In the genomic region with DNA sequence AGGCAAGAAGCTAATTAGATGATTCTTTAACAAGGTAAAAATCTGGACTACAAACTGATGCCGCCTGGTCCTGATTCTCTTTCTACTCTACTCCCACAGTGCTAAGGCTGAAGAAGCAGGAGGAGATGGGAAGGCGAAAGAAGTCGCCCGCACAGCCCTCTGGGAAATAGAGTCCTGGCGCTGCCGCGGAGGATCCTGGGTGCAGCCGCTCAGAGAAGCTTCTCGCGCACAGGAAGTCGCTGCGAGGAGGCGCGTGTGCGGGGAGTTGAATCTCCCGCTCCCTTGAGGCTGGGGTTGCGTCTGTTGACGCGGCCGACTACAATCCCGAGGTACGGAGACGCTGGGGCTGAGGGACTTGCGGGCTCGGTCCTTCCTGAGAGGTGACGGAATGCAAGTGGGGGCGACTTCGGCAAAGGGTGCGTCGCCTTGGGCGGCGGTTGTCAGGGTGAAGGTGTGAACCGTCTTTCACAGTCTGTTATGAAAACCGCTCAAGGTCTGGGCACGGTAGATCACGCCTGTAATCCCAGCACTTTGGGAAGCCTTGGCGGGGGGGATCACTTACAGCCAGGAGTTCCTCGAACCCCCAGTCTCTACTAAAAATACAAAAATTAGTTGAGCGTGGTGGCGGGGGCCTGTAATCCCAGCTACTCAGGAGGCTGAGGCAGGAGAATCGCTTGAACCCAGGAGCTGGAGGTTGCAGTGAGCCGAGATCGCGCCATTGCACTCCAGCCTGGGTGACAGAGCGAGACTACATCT, we compare ENCODE assay signal across 1 cellular context.
TF ChIP-seq lines count a peak whose summit lies in the region.

ZNF473 (plus strand) TSS at position 212 of the 756 bp plus-strand sequence. CDS start 5,078 bp downstream, outside the sequence.

TF ChIP-seq in WTC11, 78 proteins besides CTCF, POLR2A, EP300 and RAD21 (continued from another document and continues in another):
- TF ChIP-seq ARID4B (CRISPR knock-in tag; IDR thresholded peaks at IDR 0.05; ENCODE audit: borderline replicate concordance) (peak; percentile 98), ZNF121 (CRISPR knock-in tag; IDR thresholded peaks at IDR 0.05) (no peak), ZNF396 (CRISPR knock-in tag; IDR thresholded peaks at IDR 0.05; ENCODE audit: borderline replicate concordance) (no peak), TP53 (CRISPR knock-in tag; IDR thresholded peaks at IDR 0.05) (peak; percentile 62), MXD4 (CRISPR knock-in tag; IDR thresholded peaks at IDR 0.05; ENCODE audit: borderline replicate concordance) (no peak), SMAD4 (CRISPR knock-in tag; IDR thresholded peaks at IDR 0.05) (0 out of 2 replicates have a peak, but pooled peaks have one; percentile 54), GRHL2 (CRISPR knock-in tag; IDR thresholded peaks at IDR 0.05; ENCODE audit: insufficient replicate concordance, severe bottlenecking) (no peak), MLX (CRISPR knock-in tag; IDR thresholded peaks at IDR 0.05) (0 out of 2 replicates have a peak, but pooled peaks have one; percentile 86), ZNF232 (CRISPR knock-in tag; IDR thresholded peaks at IDR 0.05) (peak; percentile 95), RELA (CRISPR knock-in tag; IDR thresholded peaks at IDR 0.05; ENCODE audit: borderline replicate concordance) (peak; percentile 74; the same call in 1 of the 2 replicates), USF1 (CRISPR knock-in tag; IDR thresholded peaks at IDR 0.05) (no peak; the same call in 1 of the 2 replicates), GABPB1 (CRISPR knock-in tag; IDR thresholded peaks at IDR 0.05) (peak; percentile 92), ELF4 (CRISPR knock-in tag; IDR thresholded peaks at IDR 0.05; ENCODE audit: low read depth) (peak; percentile 91; the same call in 1 of the 2 replicates), ATF3 (CRISPR knock-in tag; conservative IDR thresholded peaks at IDR 0.05) (peak; percentile 77), RORB (CRISPR knock-in tag; IDR thresholded peaks at IDR 0.05) (no peak), ZNF138 (CRISPR knock-in tag; conservative IDR thresholded peaks at IDR 0.05) (no peak), GTF2I (CRISPR knock-in tag; conservative IDR thresholded peaks at IDR 0.05) (no peak), MYBL2 (CRISPR knock-in tag; IDR thresholded peaks at IDR 0.05) (peak; percentile 98), CBFB (CRISPR knock-in tag; IDR thresholded peaks at IDR 0.05; ENCODE audit: low read depth) (no peak), NR1H2 (CRISPR knock-in tag; IDR thresholded peaks at IDR 0.05) (peak; percentile 87), CREM (CRISPR knock-in tag; IDR thresholded peaks at IDR 0.05) (peak; percentile 89), ATF1 (CRISPR knock-in tag; IDR thresholded peaks at IDR 0.05) (peak; percentile 93), NFYB (CRISPR knock-in tag; conservative IDR thresholded peaks at IDR 0.05; ENCODE audit: low read depth) (no peak; the same call in 1 of the 2 replicates), TEAD4 (CRISPR knock-in tag; IDR thresholded peaks at IDR 0.05) (peak; percentile 87), JUN (CRISPR knock-in tag; IDR thresholded peaks at IDR 0.05) (peak; percentile 96), E2F1 (CRISPR knock-in tag; IDR thresholded peaks at IDR 0.05) (peak; percentile 92), CREB1 (CRISPR knock-in tag; IDR thresholded peaks at IDR 0.05) (peak; percentile 91; the same call in 1 of the 2 replicates), ETV6 (CRISPR knock-in tag; IDR thresholded peaks at IDR 0.05) (peak; percentile 99), EMX1 (CRISPR knock-in tag; IDR thresholded peaks at IDR 0.05) (no peak), FOXJ3 (CRISPR knock-in tag; IDR thresholded peaks at IDR 0.05; ENCODE audit: borderline replicate concordance) (0 out of 2 replicates have a peak, but pooled peaks have one; percentile 81), ZNF317 (CRISPR knock-in tag; IDR thresholded peaks at IDR 0.05; ENCODE audit: borderline replicate concordance, low read depth) (peak; percentile 54; the same call in 1 of the 2 replicates), HMGA2 (CRISPR knock-in tag; IDR thresholded peaks at IDR 0.05) (no peak), MAX (CRISPR knock-in tag; IDR thresholded peaks at IDR 0.05) (peak; percentile 99)
- TF ChIP-seq, protein P1, sequence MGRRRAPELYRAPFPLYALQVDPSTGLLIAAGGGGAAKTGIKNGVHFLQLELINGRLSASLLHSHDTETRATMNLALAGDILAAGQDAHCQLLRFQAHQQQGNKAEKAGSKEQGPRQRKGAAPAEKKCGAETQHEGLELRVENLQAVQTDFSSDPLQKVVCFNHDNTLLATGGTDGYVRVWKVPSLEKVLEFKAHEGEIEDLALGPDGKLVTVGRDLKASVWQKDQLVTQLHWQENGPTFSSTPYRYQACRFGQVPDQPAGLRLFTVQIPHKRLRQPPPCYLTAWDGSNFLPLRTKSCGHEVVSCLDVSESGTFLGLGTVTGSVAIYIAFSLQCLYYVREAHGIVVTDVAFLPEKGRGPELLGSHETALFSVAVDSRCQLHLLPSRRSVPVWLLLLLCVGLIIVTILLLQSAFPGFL (CRISPR knock-in tag; IDR thresholded peaks at IDR 0.05; ENCODE audit: borderline replicate concordance), result 0 out of 2 replicates have a peak, but pooled peaks have one; percentile 72
- TF ChIP-seq, protein P2, sequence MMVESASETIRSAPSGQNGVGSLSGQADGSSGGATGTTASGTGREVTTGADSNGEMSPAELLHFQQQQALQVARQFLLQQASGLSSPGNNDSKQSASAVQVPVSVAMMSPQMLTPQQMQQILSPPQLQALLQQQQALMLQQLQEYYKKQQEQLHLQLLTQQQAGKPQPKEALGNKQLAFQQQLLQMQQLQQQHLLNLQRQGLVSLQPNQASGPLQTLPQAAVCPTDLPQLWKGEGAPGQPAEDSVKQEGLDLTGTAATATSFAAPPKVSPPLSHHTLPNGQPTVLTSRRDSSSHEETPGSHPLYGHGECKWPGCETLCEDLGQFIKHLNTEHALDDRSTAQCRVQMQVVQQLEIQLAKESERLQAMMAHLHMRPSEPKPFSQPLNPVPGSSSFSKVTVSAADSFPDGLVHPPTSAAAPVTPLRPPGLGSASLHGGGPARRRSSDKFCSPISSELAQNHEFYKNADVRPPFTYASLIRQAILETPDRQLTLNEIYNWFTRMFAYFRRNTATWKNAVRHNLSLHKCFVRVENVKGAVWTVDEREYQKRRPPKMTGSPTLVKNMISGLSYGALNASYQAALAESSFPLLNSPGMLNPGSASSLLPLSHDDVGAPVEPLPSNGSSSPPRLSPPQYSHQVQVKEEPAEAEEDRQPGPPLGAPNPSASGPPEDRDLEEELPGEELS (CRISPR knock-in tag; IDR thresholded peaks at IDR 0.05), result peak; percentile 98
- TF ChIP-seq, protein P3, sequence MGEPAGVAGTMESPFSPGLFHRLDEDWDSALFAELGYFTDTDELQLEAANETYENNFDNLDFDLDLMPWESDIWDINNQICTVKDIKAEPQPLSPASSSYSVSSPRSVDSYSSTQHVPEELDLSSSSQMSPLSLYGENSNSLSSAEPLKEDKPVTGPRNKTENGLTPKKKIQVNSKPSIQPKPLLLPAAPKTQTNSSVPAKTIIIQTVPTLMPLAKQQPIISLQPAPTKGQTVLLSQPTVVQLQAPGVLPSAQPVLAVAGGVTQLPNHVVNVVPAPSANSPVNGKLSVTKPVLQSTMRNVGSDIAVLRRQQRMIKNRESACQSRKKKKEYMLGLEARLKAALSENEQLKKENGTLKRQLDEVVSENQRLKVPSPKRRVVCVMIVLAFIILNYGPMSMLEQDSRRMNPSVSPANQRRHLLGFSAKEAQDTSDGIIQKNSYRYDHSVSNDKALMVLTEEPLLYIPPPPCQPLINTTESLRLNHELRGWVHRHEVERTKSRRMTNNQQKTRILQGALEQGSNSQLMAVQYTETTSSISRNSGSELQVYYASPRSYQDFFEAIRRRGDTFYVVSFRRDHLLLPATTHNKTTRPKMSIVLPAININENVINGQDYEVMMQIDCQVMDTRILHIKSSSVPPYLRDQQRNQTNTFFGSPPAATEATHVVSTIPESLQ (CRISPR knock-in tag; IDR thresholded peaks at IDR 0.05), result peak; percentile 83; the same call in 1 of the 2 replicates
- TF ChIP-seq, protein P4, sequence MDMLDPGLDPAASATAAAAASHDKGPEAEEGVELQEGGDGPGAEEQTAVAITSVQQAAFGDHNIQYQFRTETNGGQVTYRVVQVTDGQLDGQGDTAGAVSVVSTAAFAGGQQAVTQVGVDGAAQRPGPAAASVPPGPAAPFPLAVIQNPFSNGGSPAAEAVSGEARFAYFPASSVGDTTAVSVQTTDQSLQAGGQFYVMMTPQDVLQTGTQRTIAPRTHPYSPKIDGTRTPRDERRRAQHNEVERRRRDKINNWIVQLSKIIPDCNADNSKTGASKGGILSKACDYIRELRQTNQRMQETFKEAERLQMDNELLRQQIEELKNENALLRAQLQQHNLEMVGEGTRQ (CRISPR knock-in tag; IDR thresholded peaks at IDR 0.05), result no peak
- TF ChIP-seq, protein P5, sequence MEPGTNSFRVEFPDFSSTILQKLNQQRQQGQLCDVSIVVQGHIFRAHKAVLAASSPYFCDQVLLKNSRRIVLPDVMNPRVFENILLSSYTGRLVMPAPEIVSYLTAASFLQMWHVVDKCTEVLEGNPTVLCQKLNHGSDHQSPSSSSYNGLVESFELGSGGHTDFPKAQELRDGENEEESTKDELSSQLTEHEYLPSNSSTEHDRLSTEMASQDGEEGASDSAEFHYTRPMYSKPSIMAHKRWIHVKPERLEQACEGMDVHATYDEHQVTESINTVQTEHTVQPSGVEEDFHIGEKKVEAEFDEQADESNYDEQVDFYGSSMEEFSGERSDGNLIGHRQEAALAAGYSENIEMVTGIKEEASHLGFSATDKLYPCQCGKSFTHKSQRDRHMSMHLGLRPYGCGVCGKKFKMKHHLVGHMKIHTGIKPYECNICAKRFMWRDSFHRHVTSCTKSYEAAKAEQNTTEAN (CRISPR knock-in tag; IDR thresholded peaks at IDR 0.05), result peak; percentile 93
